ENCODE assay signal across 11 cellular contexts in genomic region chr7:516216-516605, GRCh38. TPM values are rescaled to one million over a fixed set of nuclear protein-coding genes. Genes with fewer than 3 reads are reported as not detected.
DNase-seq lines count a peak whose midpoint lies in the region; ATAC-seq and TF ChIP-seq lines count a peak whose summit lies in the region.
"Had no signal": no experiment of that assay in that cellular context is flagged by ENCODE, and none has a peak within 500 bp of the region (broad histone marks: within the 10 kb centered on the region; RNA-seq: fewer than 3 reads in every experiment).

No MANE protein-coding gene starts in this region.

- intact Hi-C loops in Caco-2 (cut with micrococcal nuclease; ENCODE audit: unreplicated experiment), result loop anchor here (2.0 to 5.0 kb wide), 3 partner anchors 13 to 144 kb away; no protein-coding TSS in a partner anchor

- no peaks in the 10 kb centered on the region; the same call in 1 of the 2 replicates for H3K36me3 ChIP-seq in Caco-2 (ENCODE audit: control insufficient read depth, insufficient read depth, low read length)
- H3K36me3 ChIP-seq in CD8-positive, alpha-beta memory T cell (ENCODE audit: insufficient read depth, low read length), result no peaks in the 10 kb centered on the region

- H3K27ac Mint-ChIP-seq in Caco-2 (ENCODE audit: unreplicated experiment) (peak overlapping the region; percentile 66), T-helper 17 cell (no peak overlapping the region), progenitor cell of endocrine pancreas (peak overlapping the region; percentile 34)
- H3K27ac Mint-ChIP-seq in CD8-positive, alpha-beta memory T cell, result no peak overlapping the region

- H3K36me3 Mint-ChIP-seq in Caco-2 (ENCODE audit: insufficient read depth, unreplicated experiment) (peaks cover 43% of the 10 kb centered on the region), T-helper 17 cell (ENCODE audit: low read depth) (no peaks in the 10 kb centered on the region), progenitor cell of endocrine pancreas (ENCODE audit: insufficient read depth) (peaks cover 3% of the 10 kb centered on the region)
- H3K36me3 Mint-ChIP-seq in CD8-positive, alpha-beta memory T cell, result no peaks in the 10 kb centered on the region

- H3K9me3 Mint-ChIP-seq in Caco-2 (ENCODE audit: unreplicated experiment) (no peaks in the 10 kb centered on the region), progenitor cell of endocrine pancreas (ENCODE audit: low read depth) (no peaks in the 10 kb centered on the region)
- H3K9me3 Mint-ChIP-seq in CD8-positive, alpha-beta memory T cell, result no peaks in the 10 kb centered on the region

- H3K27me3 ChIP-seq in Caco-2 (replicated peaks; ENCODE audit: control insufficient read depth, insufficient read depth, low read length) (no peaks in the 10 kb centered on the region; the same call in 1 of the 2 replicates), foreskin keratinocyte (peaks cover 9% of the 10 kb centered on the region)
- peaks cover 17% of the 10 kb centered on the region for H3K27me3 ChIP-seq in CD8-positive, alpha-beta memory T cell (ENCODE audit: insufficient read depth, low read length, poor library complexity, severe bottlenecking)

- H3K4me3 ChIP-seq in Caco-2 (ENCODE audit: low read depth, low read length), result peak overlapping the region; percentile 98
- H3K4me3 ChIP-seq in CD8-positive, alpha-beta memory T cell (ENCODE audit: low read length), result no peak overlapping the region

- no TSS peak for BruUV-seq in Caco-2 (replicated peaks; lab: Mats Ljungman, UMichigan)

- H3K27me3 Mint-ChIP-seq in Caco-2 (ENCODE audit: insufficient read depth, unreplicated experiment), result no peaks in the 10 kb centered on the region
- H3K27me3 Mint-ChIP-seq in T-helper 17 cell, result peaks cover 21% of the 10 kb centered on the region
- H3K27me3 Mint-ChIP-seq in progenitor cell of endocrine pancreas, result peaks cover 2% of the 10 kb centered on the region
- peaks cover 18 to 37% of the 10 kb centered on the region in 2 donors for H3K27me3 Mint-ChIP-seq in CD8-positive, alpha-beta memory T cell

- H3K4me1 ChIP-seq in Caco-2 (peaks cover 30% of the 10 kb centered on the region), foreskin keratinocyte (peaks cover 33% of the 10 kb centered on the region)
- H3K4me1 ChIP-seq in CD8-positive, alpha-beta memory T cell (ENCODE audit: insufficient read depth, low read length), result peaks cover 5% of the 10 kb centered on the region

- DNase-seq in Caco-2 (no peak), T-helper 17 cell (no peak), fibroblast of gingiva (ENCODE audit: low read depth) (peak; percentile 29), progenitor cell of endocrine pancreas (ENCODE audit: low spot score, unreplicated experiment) (no peak), NCI-H2107 treated with DMSO at 0.1 percent for 48 hours (lab: John Stamatoyannopoulos, UW; ENCODE audit: unreplicated experiment) (no peak), foreskin keratinocyte (no peak)
- no peak for DNase-seq in activated effector memory CD4-positive, alpha-beta T cell treated with Interleukin-2 at 50 U/mL for 16 hours
- no peak for DNase-seq in CD8-positive, alpha-beta memory T cell
- DNase-seq: activated CD8-positive, alpha-beta memory T cell treated with anti-CD3 and anti-CD28 coated beads, Interleukin-2, amount 50 U/mL, for 4 hours; COR-L47; NCI-H2107 had no signal

- TF ChIP-seq CTCF in Caco-2 (IDR thresholded peaks at IDR 0.05; ENCODE audit: insufficient read depth in 1 of 2, low read depth in 1 of 2, low read length in 1 of 2, severe bottlenecking in 1 of 2, unreplicated experiment in 1 of 2), result no peak
- no peak for TF ChIP-seq CTCF in progenitor cell of endocrine pancreas (IDR thresholded peaks at IDR 0.05; ENCODE audit: unreplicated experiment)
- TF ChIP-seq CTCF in foreskin keratinocyte (conservative IDR thresholded peaks at IDR 0.05), result no peak

- H3K4me1 Mint-ChIP-seq in Caco-2 (ENCODE audit: low read depth, unreplicated experiment) (peaks cover 6% of the 10 kb centered on the region), T-helper 17 cell (peaks cover 9% of the 10 kb centered on the region), progenitor cell of endocrine pancreas (ENCODE audit: low read depth) (peaks cover 15% of the 10 kb centered on the region)
- H3K4me1 Mint-ChIP-seq in CD8-positive, alpha-beta memory T cell, result peaks cover 11 to 25% (median 17%) of the 10 kb centered on the region in 3 donors

- ATAC-seq in T-helper 17 cell (no peak), foreskin keratinocyte (no peak)

- no peak overlapping the region for H3K27ac ChIP-seq in foreskin keratinocyte
- no peak overlapping the region for H3K27ac ChIP-seq in CD8-positive, alpha-beta memory T cell (ENCODE audit: low read depth, low read length)

- CTCF ChIA-PET in Caco-2 (lab: Charles Lee), result no interaction called here
- CTCF ChIA-PET in CD8-positive, alpha-beta memory T cell (lab: Charles Lee), result no interaction called here

- H3K9me3 ChIP-seq in Caco-2 (no peaks in the 10 kb centered on the region), T-helper 17 cell (ENCODE audit: control insufficient read depth, low read length, poor library complexity, severe bottlenecking) (no peaks in the 10 kb centered on the region)
- no peaks in the 10 kb centered on the region for H3K9me3 ChIP-seq in CD8-positive, alpha-beta memory T cell (ENCODE audit: low read length)

- POLR2A ChIA-PET in Caco-2 (lab: Charles Lee), result interaction anchor here (1.6 kb wide), 1 partner anchor 13 kb away, joined by 6 read pairs; no protein-coding TSS in a partner anchor
- POLR2A ChIA-PET in CD8-positive, alpha-beta memory T cell (lab: Charles Lee), result no interaction called here

- H3K4me3 Mint-ChIP-seq in Caco-2 (ENCODE audit: unreplicated experiment) (peak overlapping the region; percentile 89), T-helper 17 cell (peak overlapping the region; percentile 52), progenitor cell of endocrine pancreas (ENCODE audit: low read depth) (peak overlapping the region; percentile 67)
- H3K4me3 Mint-ChIP-seq in CD8-positive, alpha-beta memory T cell, result peak overlapping the region in 3 of 7 donors; percentile 26 to 37 (median 26)

RNA-seq across cellular contexts. Expression of gene PDGFA, which starts 3.4 kb away (rescaled TPM):
- total RNA-seq in Caco-2 (2022) (76.8 and 78.5 TPM in 2 replicates), T-helper 17 cell (10 to 100 TPM in 1 of 2 donors, 1 to 10 TPM in 1; 2.0 to 20.2 TPM), progenitor cell of endocrine pancreas (81.2 and 86.2 TPM in 2 replicates), foreskin keratinocyte (41.4 and 42.0 TPM in 2 replicates)
- 21.1 and 22.2 TPM in 2 replicates for polyA plus RNA-seq in foreskin keratinocyte
- 10 to 100 TPM; 11.6 to 11.9 TPM for total RNA-seq in CD8-positive, alpha-beta memory T cell
- polyA plus RNA-seq in CD8-positive, alpha-beta memory T cell, result 0.68 TPM

Comparison
In these comparisons a context has a peak if more than half of its experiments do, and no peak if none do; other contexts are left out.
1. H3K27ac Mint-ChIP-seq: peak in Caco-2 (single experiment) and progenitor cell of endocrine pancreas (single experiment); none in T-helper 17 cell (single experiment) and CD8-positive, alpha-beta memory T cell (0 of 8).